Comparison of ENCODE assay signal across 8 cellular contexts in genomic region chr2:63698825-63699548, GRCh38.
A peak's percentile ranks its signal among the peaks of the same experiment; 100 is the strongest.
DNase-seq lines count a peak whose midpoint lies in the region; ATAC-seq and TF ChIP-seq lines count a peak whose summit lies in the region.

No MANE protein-coding gene starts in this region.

- no peak overlapping the region for H3K27ac Mint-ChIP-seq in CD4-positive, alpha-beta memory T cell

- H3K4me1 Mint-ChIP-seq in CD4-positive, alpha-beta memory T cell: no peaks in the 10 kb centered on the region

- CTCF ChIA-PET in CD4-positive, alpha-beta memory T cell (lab: Charles Lee; ENCODE audit: partially characterized antibody): interaction anchor here (0.7 to 6.3 kb wide), 21 partner anchors 8 to 628 kb away, joined by 3 to 111 read pairs (median 5); partner anchors contain the start of gene UGP2
- CTCF ChIA-PET in RWPE1 (lab: Yijun Ruan, JAX): interaction anchor here (0.5 to 1.9 kb wide), 7 partner anchors 11 to 162 kb away, joined by 3 to 16 read pairs (median 3); no protein-coding TSS in a partner anchor

- intact Hi-C loops in CD4-positive, alpha-beta memory T cell (cut with micrococcal nuclease): loop anchor here (1.0 kb wide), 1 partner anchor 162 kb away; no protein-coding TSS in a partner anchor

- H3K36me3 Mint-ChIP-seq in CD4-positive, alpha-beta memory T cell: no peaks in the 10 kb centered on the region

- TF ChIP-seq CTCF in GM13976 (IDR thresholded peaks at IDR 0.05; ENCODE audit: borderline replicate concordance, control extremely low read depth, extremely low read depth, insufficient read depth, missing control alignments) (peak; percentile 49), RWPE1 (conservative IDR thresholded peaks at IDR 0.05; ENCODE audit: low read depth) (peak; percentile 27; the same call in 1 of the 2 replicates), epithelial cell of esophagus (IDR thresholded peaks at IDR 0.05; ENCODE audit: insufficient read depth, low read depth, low read length, missing control alignments) (peak; percentile 71)

- in situ Hi-C loops in GM13976 (cut with MboI; ENCODE audit: low sequenced_read_pairs, unreplicated experiment): loop anchor here (10.0 to 25.0 kb wide), 3 partner anchors 156 to 788 kb away; no protein-coding TSS in a partner anchor

- H3K9me3 Mint-ChIP-seq in CD4-positive, alpha-beta memory T cell: no peaks in the 10 kb centered on the region

- no peaks in the 10 kb centered on the region for H3K4me1 ChIP-seq in CD4-positive, alpha-beta memory T cell (ENCODE audit: insufficient read depth, low read length)

- H3K27me3 Mint-ChIP-seq in CD4-positive, alpha-beta memory T cell: no peaks in the 10 kb centered on the region

- DNase-seq in CD4-positive, alpha-beta memory T cell: peak in 4 of 5 donors; percentile 15 to 45 (median 30)
- peak; percentile 51 for DNase-seq in GM13976 (ENCODE audit: low spot score)
- DNase-seq in RWPE1 (ENCODE audit: low spot score): peak; percentile 77
- peak; percentile 91 for DNase-seq in epithelial cell of esophagus (ENCODE audit: low read depth)
- DNase-seq in midbrain (lab: John Stamatoyannopoulos, UW): peak; percentile 33
- DNase-seq in DMS79 (lab: John Stamatoyannopoulos, UW): no peak

- no peaks in the 10 kb centered on the region for H3K27me3 ChIP-seq in CD4-positive, alpha-beta memory T cell (ENCODE audit: insufficient read depth, low read length)

- no peaks in the 10 kb centered on the region for H3K9me3 ChIP-seq in CD4-positive, alpha-beta memory T cell (ENCODE audit: control insufficient read depth in 1 of 2, low read length in 2 of 2)

- ATAC-seq in HG03442 (IDR thresholded peaks at IDR 0.05; ENCODE audit: unreplicated experiment) (peak; percentile 74), GM18861 (IDR thresholded peaks at IDR 0.05; ENCODE audit: unreplicated experiment) (no peak)

- H3K4me3 ChIP-seq in CD4-positive, alpha-beta memory T cell (ENCODE audit: low read length in 2 of 2): no peak overlapping the region
- no peak overlapping the region for H3K4me3 ChIP-seq in epithelial cell of esophagus (ENCODE audit: low read length)

- H3K4me3 Mint-ChIP-seq in CD4-positive, alpha-beta memory T cell: no peak overlapping the region

- POLR2A ChIA-PET in CD4-positive, alpha-beta memory T cell (lab: Charles Lee; ENCODE audit: partially characterized antibody): interaction anchor here (1.1 to 1.5 kb wide), 2 partner anchors 142 to 162 kb away, joined by 4 to 5 read pairs; partner anchors contain the start of gene UGP2
- POLR2A ChIA-PET in RWPE1 (lab: Yijun Ruan, JAX; ENCODE audit: low non-redundant PET): no interaction called here

- no peaks in the 10 kb centered on the region for H3K36me3 ChIP-seq in CD4-positive, alpha-beta memory T cell (ENCODE audit: insufficient read depth, low read length)

- no peak overlapping the region for H3K27ac ChIP-seq in CD4-positive, alpha-beta memory T cell (ENCODE audit: low read depth, low read length)
- H3K27ac ChIP-seq in RWPE1: peak overlapping the region; percentile 73
